19 cellular contexts compared by ENCODE assay signal in genomic region chr13:114310961-114311360, GRCh38. TPM values are rescaled to one million over a fixed set of nuclear protein-coding genes. Genes with fewer than 3 reads are reported as not detected.
DNase-seq lines count a peak whose midpoint lies in the region; ATAC-seq, FAIRE-seq and TF ChIP-seq lines count a peak whose summit lies in the region.
"Had no signal": no experiment of that assay in that cellular context is flagged by ENCODE, and none has a peak within 500 bp of the region (broad histone marks: within the 10 kb centered on the region; RNA-seq: fewer than 3 reads in every experiment).

No MANE protein-coding gene starts in this region.

- H3K27me3 ChIP-seq in MM.1S (replicated peaks; ENCODE audit: insufficient read depth, low read length), result no peaks in the 10 kb centered on the region
- H3K27me3 ChIP-seq: SJSA1 had no signal

- H3K4me2 ChIP-seq in OCI-LY7 (ENCODE audit: low read length) (no peak overlapping the region; the same call in 1 of the 2 replicates), MM.1S (ENCODE audit: low read depth, low read length) (no peak overlapping the region)
- H3K4me2 ChIP-seq: GM23338, PC-9 had no signal

- H3K4me1 Mint-ChIP-seq in nephron progenitor cell, result peaks cover 36% of the 10 kb centered on the region

- H3F3A ChIP-seq in MM.1S (ENCODE audit: insufficient read depth, low read length), result peaks cover 40% of the 10 kb centered on the region

- CTCF ChIA-PET in OCI-LY7 (lab: Charles Lee; ENCODE audit: unreplicated experiment), result interaction anchor here (0.5 kb wide), 1 partner anchor 16 kb away, joined by 7 read pairs; no protein-coding TSS in a partner anchor

- 0 out of 2 replicates have a peak, but pooled peaks cover 5% of the 10 kb centered on the region for H4K20me1 ChIP-seq in OCI-LY7 (ENCODE audit: insufficient read depth, low read length)
- H4K20me1 ChIP-seq in MM.1S (ENCODE audit: insufficient read depth, low read length), result no peaks in the 10 kb centered on the region

- H3K4me1 ChIP-seq in OCI-LY7 (ENCODE audit: insufficient read depth, low read length, poor library complexity, severe bottlenecking), result peaks cover 16% of the 10 kb centered on the region
- H3K4me1 ChIP-seq in MM.1S (ENCODE audit: low read length), result peaks cover 38% of the 10 kb centered on the region

- peak overlapping the region; percentile 29 for H3K27ac Mint-ChIP-seq in nephron progenitor cell
- H3K27ac Mint-ChIP-seq: CD4-positive, alpha-beta T cell; GM23338; IgD-negative memory B cell had no signal

- H3K9me3 ChIP-seq in OCI-LY7 (ENCODE audit: low read length) (no peaks in the 10 kb centered on the region), MM.1S (replicated peaks; ENCODE audit: insufficient read depth, low read length) (no peaks in the 10 kb centered on the region)
- H3K9me3 ChIP-seq: SJSA1 had no signal

- H3K27me3 Mint-ChIP-seq in nephron progenitor cell (ENCODE audit: low read depth, poor library complexity), result no peaks in the 10 kb centered on the region
- H3K27me3 Mint-ChIP-seq: CD4-positive, alpha-beta T cell; IgD-negative memory B cell had no signal

- no peak overlapping the region for H3K9ac ChIP-seq in MM.1S (ENCODE audit: low read length)

- BruUV-seq in OCI-LY7 (replicated peaks; lab: Mats Ljungman, UMichigan), result no TSS peak

- H2AFZ ChIP-seq in OCI-LY7 (ENCODE audit: low read length), result no peak overlapping the region
- no peak overlapping the region for H2AFZ ChIP-seq in MM.1S (ENCODE audit: low read length)
- H2AFZ ChIP-seq: GM23338, PC-9 had no signal

- H3K9me2 ChIP-seq in OCI-LY7 (ENCODE audit: insufficient read depth, low read length) (no peaks in the 10 kb centered on the region), MM.1S (replicated peaks; ENCODE audit: insufficient read depth, low read length) (no peaks in the 10 kb centered on the region)

- TF ChIP-seq CTCF in OCI-LY7 (conservative IDR thresholded peaks at IDR 0.05; ENCODE audit: low read length) (no peak), nephron progenitor cell (IDR thresholded peaks at IDR 0.05) (no peak), MM.1S (IDR thresholded peaks at IDR 0.05; ENCODE audit: low read length) (no peak)

- peak; percentile 27 for DNase-seq in EL
- no peak for DNase-seq in OCI-LY7 (ENCODE audit: low spot score)
- no peak for DNase-seq in nephron progenitor cell
- no peak for DNase-seq in MM.1S
- no peak for DNase-seq in GF-D8 (lab: John Stamatoyannopoulos, UW)
- DNase-seq in NCI-H69 (lab: John Stamatoyannopoulos, UW), result no peak
- DNase-seq: CD4-positive, alpha-beta T cell; DMS53; GDM1; NCI-H2029; NCI-H774; PC-9 had no signal

- intact Hi-C loops in OCI-LY7 (cut with micrococcal nuclease; ENCODE audit: unreplicated experiment), result no loop called here

- H3K9me3 Mint-ChIP-seq in nephron progenitor cell, result no peaks in the 10 kb centered on the region
- H3K9me3 Mint-ChIP-seq: CD4-positive, alpha-beta T cell; GM23338; IgD-negative memory B cell had no signal

- H3K27ac ChIP-seq in OCI-LY7 (ENCODE audit: low read depth, low read length, poor library complexity, severe bottlenecking) (peak overlapping the region; percentile 98), MM.1S (ENCODE audit: low read length) (no peak overlapping the region)
- H3K27ac ChIP-seq: PC-9, SJSA1 had no signal

- H3K36me3 ChIP-seq in OCI-LY7 (ENCODE audit: insufficient read depth, low read length) (peaks cover 22% of the 10 kb centered on the region), MM.1S (replicated peaks; ENCODE audit: insufficient read depth, low read length) (no peaks in the 10 kb centered on the region)

- H3K79me2 ChIP-seq in OCI-LY7 (ENCODE audit: insufficient read depth, low read depth, low read length) (peaks cover 17% of the 10 kb centered on the region), MM.1S (ENCODE audit: low read length) (peaks cover 12% of the 10 kb centered on the region)

- POLR2A ChIA-PET in OCI-LY7 (lab: Charles Lee), result no interaction called here

- H3K36me3 Mint-ChIP-seq in nephron progenitor cell (ENCODE audit: low read depth), result peaks cover 22% of the 10 kb centered on the region

- H3K4me3 Mint-ChIP-seq in nephron progenitor cell, result no peak overlapping the region
- H3K4me3 Mint-ChIP-seq: CD4-positive, alpha-beta T cell; GM23338 had no signal

- no peak for ATAC-seq in SK-N-SH treated with all-trans-retinoic acid at 6 μM for 48 hours
- ATAC-seq: GM23338 had no signal

- FAIRE-seq in endometrium (lab: Jason Lieb, UNC), result peak; percentile 48
- FAIRE-seq: GM12891, GM18507 had no signal

- H3K4me3 ChIP-seq in OCI-LY7 (ENCODE audit: low read depth, low read length, poor library complexity, severe bottlenecking) (no peak overlapping the region), MM.1S (ENCODE audit: low read length) (no peak overlapping the region)
- H3K4me3 ChIP-seq: GM23338, PC-9, SJSA1 had no signal

TF ChIP-seq in SK-N-SH treated with all-trans-retinoic acid at 6 μM for 48 hours, 23 proteins besides CTCF, POLR2A, EP300 and RAD21:
- TF ChIP-seq SNAI2 (CRISPR knock-in tag; IDR thresholded peaks at IDR 0.05) (no peak), ISL1 (CRISPR knock-in tag; IDR thresholded peaks at IDR 0.05) (no peak), PPARA (CRISPR knock-in tag; IDR thresholded peaks at IDR 0.05; ENCODE audit: borderline replicate concordance) (no peak), PATZ1 (CRISPR knock-in tag; IDR thresholded peaks at IDR 0.05; ENCODE audit: borderline replicate concordance) (no peak), CSRNP3 (CRISPR knock-in tag; IDR thresholded peaks at IDR 0.05) (no peak)

RNA-seq across cellular contexts. Expression of gene CHAMP1, which starts 3.3 kb away (rescaled TPM):
- 12.4 and 13.6 TPM in 2 replicates for total RNA-seq in OCI-LY7 (2014; rRNA removed; shearing (Covaris generic))
- 37.9 and 42.8 TPM in 2 replicates for total RNA-seq in OCI-LY7 (2022)

RNA-seq across cellular contexts. Expression of gene UPF3A, which starts 29.6 kb away (rescaled TPM):
- total RNA-seq in OCI-LY7 (2014; rRNA removed; shearing (Covaris generic)), result 26.2 and 27.8 TPM in 2 replicates
- 55.4 and 62.8 TPM in 2 replicates for total RNA-seq in OCI-LY7 (2022)
